In the genomic region with DNA sequence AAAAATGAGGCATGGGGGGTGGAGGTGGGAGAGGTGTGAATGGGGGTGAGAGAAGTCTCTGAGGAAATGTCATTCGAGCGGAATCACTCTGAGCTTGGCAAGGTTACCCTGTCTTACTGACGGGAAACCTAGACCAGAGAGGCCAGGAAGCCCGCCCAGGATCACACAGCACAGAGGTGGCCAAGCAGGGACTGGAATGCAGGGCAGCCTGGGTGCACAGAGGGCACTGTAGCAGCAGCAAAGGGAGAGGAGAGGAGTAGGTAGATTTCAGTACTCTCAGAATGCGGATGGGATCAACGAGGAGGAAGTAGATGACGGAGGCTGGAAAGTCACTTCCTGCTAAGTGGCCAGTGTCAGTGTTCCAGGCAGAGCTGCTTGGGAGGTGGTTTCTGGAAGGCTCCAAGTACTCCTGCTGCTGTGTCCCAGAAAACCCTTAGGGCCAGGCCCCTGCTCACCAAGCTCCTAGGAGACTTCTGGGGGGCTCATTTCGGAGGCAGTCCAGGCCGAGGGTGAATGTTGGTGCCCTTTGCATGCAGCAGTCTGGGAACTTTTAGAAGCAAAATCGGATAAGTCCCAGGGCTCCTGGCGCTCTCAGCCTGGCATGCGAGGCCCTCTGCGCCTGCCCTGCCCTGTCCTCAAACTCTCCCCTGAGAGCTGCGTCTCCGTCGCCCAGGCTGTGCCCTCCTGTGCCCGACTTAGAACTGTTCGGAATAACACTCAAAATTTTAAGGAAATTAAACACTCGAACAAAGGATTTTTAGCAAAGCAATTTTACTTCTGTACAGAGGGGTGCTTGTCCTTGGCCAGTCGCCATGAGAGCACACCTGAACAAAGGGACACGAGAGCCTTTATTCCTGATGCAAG, we compare ENCODE assay signal across 9 cellular contexts. TPM values are rescaled to one million over a fixed set of nuclear protein-coding genes. Genes with fewer than 3 reads are reported as not detected.
DNase-seq lines count a peak whose midpoint lies in the region; ATAC-seq and TF ChIP-seq lines count a peak whose summit lies in the region.
"Had no signal": no experiment of that assay in that cellular context is flagged by ENCODE, and none has a peak within 500 bp of the region (broad histone marks: within the 10 kb centered on the region; RNA-seq: fewer than 3 reads in every experiment).

No MANE protein-coding gene starts in this region.

- no peak for TF ChIP-seq CTCF in LNCaP clone FGC (IDR thresholded peaks at IDR 0.05; ENCODE audit: control insufficient read depth, extremely low read depth, insufficient read depth)
- TF ChIP-seq CTCF in brain microvascular endothelial cell (IDR thresholded peaks at IDR 0.05; ENCODE audit: low read depth, low read length, missing control alignments), result no peak

- peaks cover 5% of the 10 kb centered on the region for H3K36me3 Mint-ChIP-seq in activated naive CD8-positive, alpha-beta T cell treated with anti-CD3 and anti-CD28 coated beads, Interleukin-2, amount 10 ng/mL, durations not matched to agents 7 days and 5 days
- H3K36me3 Mint-ChIP-seq in stimulated activated naive CD8-positive, alpha-beta T cell treated with anti-CD3 and anti-CD28 coated beads, Interleukin-15, Interleukin-2, amounts not matched to agents 100 ng/mL and 50 ng/mL, for 24 hours (ENCODE audit: low read depth), result no peaks in the 10 kb centered on the region

- H3K9me3 Mint-ChIP-seq in activated naive CD8-positive, alpha-beta T cell treated with anti-CD3 and anti-CD28 coated beads, Interleukin-2, amount 10 ng/mL, durations not matched to agents 7 days and 5 days, result no peaks in the 10 kb centered on the region
- no peaks in the 10 kb centered on the region for H3K9me3 Mint-ChIP-seq in stimulated activated naive CD8-positive, alpha-beta T cell treated with anti-CD3 and anti-CD28 coated beads, Interleukin-15, Interleukin-2, amounts not matched to agents 100 ng/mL and 50 ng/mL, for 24 hours

- H3K27me3 Mint-ChIP-seq in activated naive CD8-positive, alpha-beta T cell treated with anti-CD3 and anti-CD28 coated beads, Interleukin-2, amount 10 ng/mL, durations not matched to agents 7 days and 5 days, result no peaks in the 10 kb centered on the region
- H3K27me3 Mint-ChIP-seq in stimulated activated naive CD8-positive, alpha-beta T cell treated with anti-CD3 and anti-CD28 coated beads, Interleukin-15, Interleukin-2, amounts not matched to agents 100 ng/mL and 50 ng/mL, for 24 hours, result no peaks in the 10 kb centered on the region

- H3K36me3 ChIP-seq in brain microvascular endothelial cell (replicated peaks), result no peaks in the 10 kb centered on the region

- peak overlapping the region; percentile 70 for H3K27ac Mint-ChIP-seq in activated naive CD8-positive, alpha-beta T cell treated with anti-CD3 and anti-CD28 coated beads, Interleukin-2, amount 10 ng/mL, durations not matched to agents 7 days and 5 days
- H3K27ac Mint-ChIP-seq in stimulated activated naive CD8-positive, alpha-beta T cell treated with anti-CD3 and anti-CD28 coated beads, Interleukin-15, Interleukin-2, amounts not matched to agents 100 ng/mL and 50 ng/mL, for 24 hours, result peak overlapping the region; percentile 74

- H3K27me3 ChIP-seq in brain microvascular endothelial cell (replicated peaks), result no peaks in the 10 kb centered on the region

- no peak for ATAC-seq in activated naive CD8-positive, alpha-beta T cell treated with anti-CD3 and anti-CD28 coated beads, Interleukin-2, amount 10 ng/mL, durations not matched to agents 7 days and 5 days (ENCODE audit: low read depth)
- ATAC-seq in HG03196 (IDR thresholded peaks at IDR 0.05; ENCODE audit: unreplicated experiment) (no peak), HG02840 (IDR thresholded peaks at IDR 0.05; ENCODE audit: low FRiP score, unreplicated experiment) (no peak), HG03442 (IDR thresholded peaks at IDR 0.05; ENCODE audit: unreplicated experiment) (no peak)

- POLR2A ChIA-PET in activated naive CD8-positive, alpha-beta T cell treated with anti-CD3 and anti-CD28 coated beads, Interleukin-2, amount 10 ng/mL, durations not matched to agents 7 days and 5 days (lab: Charles Lee), result interaction anchor here (0.9 kb wide), 1 partner anchor 19 kb away, joined by 3 read pairs; no protein-coding TSS in a partner anchor

- H3K4me3 Mint-ChIP-seq in activated naive CD8-positive, alpha-beta T cell treated with anti-CD3 and anti-CD28 coated beads, Interleukin-2, amount 10 ng/mL, durations not matched to agents 7 days and 5 days, result no peak overlapping the region
- no peak overlapping the region for H3K4me3 Mint-ChIP-seq in stimulated activated naive CD8-positive, alpha-beta T cell treated with anti-CD3 and anti-CD28 coated beads, Interleukin-15, Interleukin-2, amounts not matched to agents 100 ng/mL and 50 ng/mL, for 24 hours

- in situ Hi-C loops in brain microvascular endothelial cell (cut with HindIII; ENCODE audit: low pct_ligation_motif_present, low sequenced_read_pairs), result no loop called here

- no peak overlapping the region for H3K4me3 ChIP-seq in LNCaP clone FGC (ENCODE audit: low read depth, low read length)
- H3K4me3 ChIP-seq in brain microvascular endothelial cell (ENCODE audit: low read depth, low read length), result no peak overlapping the region

- peaks cover 57% of the 10 kb centered on the region for H3K4me1 Mint-ChIP-seq in activated naive CD8-positive, alpha-beta T cell treated with anti-CD3 and anti-CD28 coated beads, Interleukin-2, amount 10 ng/mL, durations not matched to agents 7 days and 5 days
- H3K4me1 Mint-ChIP-seq in stimulated activated naive CD8-positive, alpha-beta T cell treated with anti-CD3 and anti-CD28 coated beads, Interleukin-15, Interleukin-2, amounts not matched to agents 100 ng/mL and 50 ng/mL, for 24 hours (ENCODE audit: low read depth), result peaks cover 91% of the 10 kb centered on the region

- DNase-seq in LNCaP clone FGC (ENCODE audit: low read depth) (peak; percentile 54), kidney tubule cell (ENCODE audit: low spot score) (peak; percentile 86), brain microvascular endothelial cell (no peak)
- no peak for DNase-seq in activated naive CD8-positive, alpha-beta T cell treated with anti-CD3 and anti-CD28 coated beads, Interleukin-2, amount 10 ng/mL, durations not matched to agents 7 days and 5 days
- DNase-seq: T1000 had no signal

- H3K27ac ChIP-seq in brain microvascular endothelial cell, result no peak overlapping the region

RNA-seq across cellular contexts. Expression of gene DNM2, which starts 33.5 kb away (rescaled TPM):
- 100 to 1,000 TPM; 249 to 259 TPM for total RNA-seq in activated naive CD8-positive, alpha-beta T cell treated with anti-CD3 and anti-CD28 coated beads, Interleukin-2, amount 10 ng/mL, durations not matched to agents 7 days and 5 days

RNA-seq across cellular contexts. Expression of gene QTRT1, which starts 50.1 kb away (rescaled TPM):
- total RNA-seq in activated naive CD8-positive, alpha-beta T cell treated with anti-CD3 and anti-CD28 coated beads, Interleukin-2, amount 10 ng/mL, durations not matched to agents 7 days and 5 days, result 10 to 100 TPM; 35.9 to 37.7 TPM

Comparison
In these comparisons a context has a peak if more than half of its experiments do, and no peak if none do; other contexts are left out.
1. DNase-seq: peak in LNCaP clone FGC (single experiment) and kidney tubule cell (single experiment); none in activated naive CD8-positive, alpha-beta T cell treated with anti-CD3 and anti-CD28 coated beads, Interleukin-2, amount 10 ng/mL, durations not matched to agents 7 days and 5 days (single experiment) and brain microvascular endothelial cell (single experiment).